In genomic region chr6:25404693-25405169, GRCh38 we compare ENCODE assay signal across 9 cellular contexts.
DNase-seq lines count a peak whose midpoint lies in the region; ATAC-seq, FAIRE-seq and TF ChIP-seq lines count a peak whose summit lies in the region.
"Had no signal": no experiment of that assay in that cellular context is flagged by ENCODE, and none has a peak within 500 bp of the region (broad histone marks: within the 10 kb centered on the region; RNA-seq: fewer than 3 reads in every experiment).

No MANE protein-coding gene starts in this region.

- H3K4me3 ChIP-seq in GM12864 (ENCODE audit: low read depth, low read length) (peak overlapping the region; percentile 20), pancreas (peak overlapping the region in 1 of 4 donors; percentile 10)

- intact Hi-C loops in pancreas (cut with DNase I), result no loop called here

- no peaks in the 10 kb centered on the region for H3K27me3 ChIP-seq in pancreas

- no peaks in the 10 kb centered on the region for H3K27me3 Mint-ChIP-seq in activated T-cell treated with anti-CD3 and anti-CD28 coated beads, Interleukin-2, amount 50 U/mL, for 72 hours (ENCODE audit: low read depth)
- H3K27me3 Mint-ChIP-seq: brain had no signal

- no peaks in the 10 kb centered on the region for H3K9me3 ChIP-seq in pancreas

- peaks cover 0 to 7% (median 0%) of the 10 kb centered on the region in 3 donors for H3K4me1 ChIP-seq in pancreas

- FAIRE-seq in pancreas (lab: Jason Lieb, UNC), result no peak

- DNase-seq in GM12864 (ENCODE audit: low read depth) (peak; percentile 85), KG1 (lab: John Stamatoyannopoulos, UW) (peak; percentile 37), pancreas (no peak), DMS153 (lab: John Stamatoyannopoulos, UW) (no peak), ureter (ENCODE audit: low spot score) (no peak), HuH-7.5 (ENCODE audit: low spot score) (no peak)
- peak; percentile 50 to 52 for DNase-seq in activated T-cell treated with anti-CD3 and anti-CD28 coated beads, Interleukin-2, amount 50 U/mL, for 72 hours

- no peak overlapping the region for H3K4me3 Mint-ChIP-seq in activated T-cell treated with anti-CD3 and anti-CD28 coated beads, Interleukin-2, amount 50 U/mL, for 72 hours

- H3K36me3 ChIP-seq in pancreas, result no peaks in the 10 kb centered on the region

- ATAC-seq in GM21529 (IDR thresholded peaks at IDR 0.05; ENCODE audit: unreplicated experiment) (peak; percentile 97), pancreas (peak in 3 of 4 donors; percentile 69 to 82 (median 81))
- ATAC-seq in activated T-cell treated with anti-CD3 and anti-CD28 coated beads, Interleukin-2, amount 50 U/mL, for 72 hours (replicated peaks in 1 of 2), result peak; percentile 96

- no peaks in the 10 kb centered on the region for H3K36me3 Mint-ChIP-seq in activated T-cell treated with anti-CD3 and anti-CD28 coated beads, Interleukin-2, amount 50 U/mL, for 72 hours (ENCODE audit: insufficient read depth in 2 of 2)
- H3K36me3 Mint-ChIP-seq: brain had no signal

- H3K27ac Mint-ChIP-seq in activated T-cell treated with anti-CD3 and anti-CD28 coated beads, Interleukin-2, amount 50 U/mL, for 72 hours, result no peak overlapping the region

- no peaks in the 10 kb centered on the region for H3K9me3 Mint-ChIP-seq in activated T-cell treated with anti-CD3 and anti-CD28 coated beads, Interleukin-2, amount 50 U/mL, for 72 hours
- H3K9me3 Mint-ChIP-seq: brain had no signal

- peak overlapping the region in 2 of 4 donors; percentile 40 to 50 for H3K27ac ChIP-seq in pancreas

- WGBS in pancreas, 2 donors, result 55 to 66% methylated on average over 8 of the region's 8 CpGs

- TF ChIP-seq CTCF in GM12864 (IDR thresholded peaks at IDR 0.05; ENCODE audit: low read depth, low read length, missing control alignments), result no peak
- no peak for TF ChIP-seq CTCF in pancreas (IDR thresholded peaks at IDR 0.05)

- H3K4me1 Mint-ChIP-seq in activated T-cell treated with anti-CD3 and anti-CD28 coated beads, Interleukin-2, amount 50 U/mL, for 72 hours (ENCODE audit: low read depth), result peaks cover 5% of the 10 kb centered on the region

Comparison
In these comparisons a context has a peak if more than half of its experiments do, and no peak if none do; other contexts are left out.
1. DNase-seq: peak in GM12864 (single experiment), KG1 (single experiment) and activated T-cell treated with anti-CD3 and anti-CD28 coated beads, Interleukin-2, amount 50 U/mL, for 72 hours (2 of 2); none in pancreas (0 of 6), DMS153 (single experiment), ureter (single experiment) and HuH-7.5 (single experiment).
2. Peak in every context shown above with its lines, with median percentiles within 50 percentile points of each other: ATAC-seq.